22 cellular contexts compared by ENCODE assay signal in genomic region chr18:80176334-80177080, GRCh38.
DNase-seq lines count a peak whose midpoint lies in the region; ATAC-seq, FAIRE-seq and TF ChIP-seq lines count a peak whose summit lies in the region.
"Had no signal": no experiment of that assay in that cellular context is flagged by ENCODE, and none has a peak within 500 bp of the region (broad histone marks: within the 10 kb centered on the region; RNA-seq: fewer than 3 reads in every experiment).

No MANE protein-coding gene starts in this region.

- no peak overlapping the region for H3K27ac Mint-ChIP-seq in MCF 10A (ENCODE audit: low read depth, unreplicated experiment)

- intact Hi-C loops in breast epithelium (cut with DNase I; ENCODE audit: low total_unique reads) (no loop called here), MCF 10A (cut with micrococcal nuclease) (no loop called here)

- no peaks in the 10 kb centered on the region for H3K4me1 ChIP-seq in breast epithelium
- H3K4me1 ChIP-seq in small intestine (ENCODE audit: control insufficient read depth in 2 of 2, insufficient read depth in 1 of 2, low read depth in 1 of 2, low read length in 1 of 2): no peaks in the 10 kb centered on the region
- H3K4me1 ChIP-seq: transverse colon had no signal

- POLR2A ChIA-PET in MCF 10A (lab: Yijun Ruan, JAX): interaction anchor here (0.7 to 1.1 kb wide), 4 partner anchors 69 to 143 kb away, joined by 3 to 4 read pairs (median 4); no protein-coding TSS in a partner anchor

- WGBS in small intestine, 3 donors: 59 to 71% (median 67%) methylated on average over 18 of the region's 18 CpGs

- DNase-seq in breast epithelium (ENCODE audit: low spot score in 2 of 2) (no peak), MCF 10A (ENCODE audit: unreplicated experiment) (no peak), left lobe of liver (ENCODE audit: low spot score) (no peak), activated gamma-delta T cell (lab: John Stamatoyannopoulos, UW) (no peak), AML-193 (lab: John Stamatoyannopoulos, UW) (no peak), small intestine (no peak), SW 1271 (lab: John Stamatoyannopoulos, UW) (no peak)
- DNase-seq: ACHN; activated CD4-positive, CD25-positive, alpha-beta regulatory T cell treated with anti-CD3 and anti-CD28 coated beads, Interleukin-2, amount 50 U/mL, for 72 hours; activated T-cell treated with anti-CD3 and anti-CD28 coated beads, Interleukin-2, amount 50 U/mL, for 4 hours; amniotic stem cell; dermis blood vessel endothelial cell; H7; KG1; left ventricle myocardium superior; NCI-H1930; nucleus accumbens; stimulated activated CD4-positive, alpha-beta T cell treated with anti-CD3 and anti-CD28 coated beads, Interleukin-12 subunit alpha, Interleukin-12 subunit beta, amount 100 ng/mL, for 4 hours had no signal

- TF ChIP-seq POLR2A in breast epithelium (IDR thresholded peaks at IDR 0.05): no peak

- H3K4me1 Mint-ChIP-seq in MCF 10A (ENCODE audit: insufficient read depth, unreplicated experiment): peaks cover 26% of the 10 kb centered on the region

- H3K9me3 Mint-ChIP-seq in MCF 10A (ENCODE audit: unreplicated experiment): no peaks in the 10 kb centered on the region
- H3K9me3 Mint-ChIP-seq: activated T-cell treated with anti-CD3 and anti-CD28 coated beads, Interleukin-2, amount 50 U/mL, for 4 hours had no signal

- H3K36me3 ChIP-seq in breast epithelium (no peaks in the 10 kb centered on the region), small intestine (ENCODE audit: control insufficient read depth in 2 of 2, insufficient read depth in 2 of 2, low read length in 2 of 2) (no peaks in the 10 kb centered on the region)
- H3K36me3 ChIP-seq: transverse colon had no signal

- CTCF ChIA-PET in MCF 10A (lab: Yijun Ruan, JAX): interaction anchor here (0.6 to 2.5 kb wide), 4 partner anchors 9 to 80 kb away, joined by 3 to 8 read pairs (median 4); no protein-coding TSS in a partner anchor

- TF ChIP-seq CTCF in breast epithelium (IDR thresholded peaks at IDR 0.05) (no peak), MCF 10A (IDR thresholded peaks at IDR 0.05; ENCODE audit: unreplicated experiment) (no peak), VCaP (conservative IDR thresholded peaks at IDR 0.05) (no peak)

- no TSS peak for BruUV-seq in MCF 10A (replicated peaks; lab: Mats Ljungman, UMichigan)

- peak; percentile 41 for ATAC-seq in left lobe of liver
- ATAC-seq: left ventricle myocardium superior had no signal

- H3K27me3 ChIP-seq in breast epithelium (no peaks in the 10 kb centered on the region), small intestine (ENCODE audit: control insufficient read depth in 2 of 2, insufficient read depth in 2 of 2, low read length in 2 of 2) (no peaks in the 10 kb centered on the region)
- H3K27me3 ChIP-seq: transverse colon had no signal

- FAIRE-seq in small intestine (lab: Jason Lieb, UNC): no peak
- FAIRE-seq: G401.6, GM18507 had no signal

- H3K4me3 ChIP-seq in breast epithelium (peak overlapping the region in 2 of 3 donors; percentile 7 to 39), small intestine (ENCODE audit: low read depth in 1 of 2, low read length in 2 of 2) (no peak overlapping the region)
- H3K4me3 ChIP-seq: transverse colon had no signal

- peaks cover 12% of the 10 kb centered on the region for H3K36me3 Mint-ChIP-seq in MCF 10A (ENCODE audit: insufficient read depth, unreplicated experiment)

- H3K9me3 ChIP-seq in breast epithelium: no peaks in the 10 kb centered on the region
- no peaks in the 10 kb centered on the region for H3K9me3 ChIP-seq in small intestine (ENCODE audit: control insufficient read depth, low read depth)
- H3K9me3 ChIP-seq: transverse colon had no signal

- H3K4me3 Mint-ChIP-seq in MCF 10A (ENCODE audit: unreplicated experiment): no peak overlapping the region
- H3K4me3 Mint-ChIP-seq: activated T-cell treated with anti-CD3 and anti-CD28 coated beads, Interleukin-2, amount 50 U/mL, for 4 hours had no signal

- peak overlapping the region; percentile 10 to 12 for H3K27ac ChIP-seq in breast epithelium
- peak overlapping the region; percentile 64 for H3K27ac ChIP-seq in VCaP
- H3K27ac ChIP-seq in small intestine (ENCODE audit: low read depth in 1 of 2, low read length in 1 of 2): no peak overlapping the region

- H3K27me3 Mint-ChIP-seq in MCF 10A (ENCODE audit: insufficient read depth, unreplicated experiment): no peaks in the 10 kb centered on the region

Comparison
In these comparisons a context has a peak if more than half of its experiments do, and no peak if none do; other contexts are left out.
1. H3K27ac ChIP-seq: peak in breast epithelium (2 of 2) and VCaP (single experiment); none in small intestine (0 of 2).
2. H3K4me3 ChIP-seq: peak in breast epithelium (2 of 3); none in small intestine (0 of 2).